28 cellular contexts compared by ENCODE assay signal in genomic region chr22:48438096-48438495, GRCh38.
"Had no signal": no experiment of that assay in that cellular context is flagged by ENCODE, and none has a peak within 500 bp of the region (broad histone marks: within the 10 kb centered on the region; RNA-seq: fewer than 3 reads in every experiment).

No MANE protein-coding gene starts in this region.

- H3K4me2 ChIP-seq: SK-N-SH had no signal

- H3K9me2 ChIP-seq: SK-N-SH had no signal

- H3K4me3 Mint-ChIP-seq: activated CD4-positive, alpha-beta T cell treated with anti-CD3 and anti-CD28 coated beads for 36 hours; activated CD4-positive, alpha-beta T cell treated with anti-CD3 and anti-CD28 coated beads, Interleukin-2, amount 10 ng/mL, durations not matched to agents 7 days and 5 days; activated CD8-positive, alpha-beta T cell treated with anti-CD3 and anti-CD28 coated beads, Interleukin-2, amount 10 ng/mL, durations not matched to agents 7 days and 5 days; activated naive CD4-positive, alpha-beta T cell treated with anti-CD3 and anti-CD28 coated beads for 36 hours; activated T-cell treated with anti-CD3 and anti-CD28 coated beads, Interleukin-2, amount 50 U/mL, for 24 hours; brain; T-helper 1 cell treated with Interleukin-12 subunit alpha and Interleukin-12 subunit beta and Interleukin-4 antibody, amounts not matched to agents 30 μg/mL and 1 μg/mL, for 36 hours; T-helper 2 cell treated with Interferon-gamma antibody and Interleukin-4, amounts not matched to agents 5 μg/mL and 100 μg/mL, for 36 hours had no signal

- H3K27me3 ChIP-seq: adrenal gland had no signal

- H3K4me1 Mint-ChIP-seq: activated CD4-positive, alpha-beta T cell treated with anti-CD3 and anti-CD28 coated beads for 36 hours; activated CD4-positive, alpha-beta T cell treated with anti-CD3 and anti-CD28 coated beads, Interleukin-2, amount 10 ng/mL, durations not matched to agents 7 days and 5 days had no signal

- H3K36me3 ChIP-seq: adrenal gland, SJCRH30 had no signal

- H3K27ac ChIP-seq: adrenal gland, SJCRH30 had no signal

- H3K9me3 Mint-ChIP-seq: activated CD4-positive, alpha-beta T cell treated with anti-CD3 and anti-CD28 coated beads, Interleukin-2, amount 10 ng/mL, durations not matched to agents 7 days and 5 days; activated naive CD4-positive, alpha-beta T cell treated with anti-CD3 and anti-CD28 coated beads for 36 hours; activated naive CD4-positive, alpha-beta T cell treated with anti-CD3 and anti-CD28 coated beads, Interleukin-2, amount 50 U/mL, for 72 hours; activated T-cell treated with anti-CD3 and anti-CD28 coated beads, Interleukin-2, amount 50 U/mL, for 24 hours; T-helper 1 cell treated with Interleukin-12 subunit alpha and Interleukin-12 subunit beta and Interleukin-4 antibody, amounts not matched to agents 30 μg/mL and 1 μg/mL, for 36 hours; T-helper 2 cell treated with Interferon-gamma antibody and Interleukin-4, amounts not matched to agents 5 μg/mL and 100 μg/mL, for 36 hours had no signal

- H3K9me3 ChIP-seq: adrenal gland, SJCRH30, SK-N-SH had no signal

- H3K27ac Mint-ChIP-seq: activated CD4-positive, alpha-beta T cell treated with anti-CD3 and anti-CD28 coated beads for 36 hours; activated CD4-positive, alpha-beta T cell treated with anti-CD3 and anti-CD28 coated beads, Interleukin-2, amount 10 ng/mL, durations not matched to agents 7 days and 5 days; activated CD8-positive, alpha-beta T cell treated with anti-CD3 and anti-CD28 coated beads, Interleukin-2, amount 10 ng/mL, durations not matched to agents 7 days and 5 days; activated naive CD4-positive, alpha-beta T cell treated with anti-CD3 and anti-CD28 coated beads for 36 hours; activated naive CD4-positive, alpha-beta T cell treated with anti-CD3 and anti-CD28 coated beads, Interleukin-2, amount 50 U/mL, for 72 hours; activated T-cell treated with anti-CD3 and anti-CD28 coated beads, Interleukin-2, amount 50 U/mL, for 24 hours; brain; T-helper 1 cell treated with Interleukin-12 subunit alpha and Interleukin-12 subunit beta and Interleukin-4 antibody, amounts not matched to agents 30 μg/mL and 1 μg/mL, for 36 hours; T-helper 2 cell treated with Interferon-gamma antibody and Interleukin-4, amounts not matched to agents 5 μg/mL and 100 μg/mL, for 36 hours had no signal

- DNase-seq: activated CD4-positive, alpha-beta T cell treated with anti-CD3 and anti-CD28 coated beads for 36 hours; activated CD4-positive, alpha-beta T cell treated with anti-CD3 and anti-CD28 coated beads, Interleukin-2, amount 10 ng/mL, durations not matched to agents 7 days and 5 days; activated CD4-positive, alpha-beta T cell treated with anti-CD3 and anti-CD28 coated beads, Interleukin-2, amount 50 U/mL, for 48 hours; activated CD8-positive, alpha-beta T cell treated with anti-CD3 and anti-CD28 coated beads, Interleukin-2, amount 10 ng/mL, durations not matched to agents 7 days and 5 days; activated gamma-delta T cell; activated naive CD4-positive, alpha-beta T cell treated with anti-CD3 and anti-CD28 coated beads for 36 hours; activated T-cell treated with anti-CD3 and anti-CD28 coated beads, Interleukin-2, amount 50 U/mL, for 24 hours; adrenal gland; anterior cingulate cortex; central memory CD4-positive, alpha-beta T cell; NCI-H1092 treated with DMSO at 0.1 percent for 48 hours; NCI-H1436; NCI-H1694; NCI-H1930; NCI-H2081 treated with DMSO at 0.1 percent for 48 hours; NCI-H345; NCI-H524 treated with DMSO at 0.1 percent for 48 hours; SHP77; SJCRH30; SK-N-SH had no signal

- H3K9ac ChIP-seq: SK-N-SH had no signal

- ATAC-seq: activated CD4-positive, alpha-beta T cell treated with anti-CD3 and anti-CD28 coated beads for 36 hours; activated CD4-positive, CD25-positive, alpha-beta regulatory T cell treated with anti-CD3 and anti-CD28 coated beads, Interleukin-2, amount 50 U/mL, for 24 hours; activated CD8-positive, alpha-beta T cell treated with anti-CD3 and anti-CD28 coated beads, Interleukin-2, amount 10 ng/mL, durations not matched to agents 7 days and 5 days; activated naive CD4-positive, alpha-beta T cell treated with anti-CD3 and anti-CD28 coated beads, Interleukin-2, amount 50 U/mL, for 72 hours; K562; Panc1 had no signal

- H3K27me3 Mint-ChIP-seq: activated CD4-positive, alpha-beta T cell treated with anti-CD3 and anti-CD28 coated beads for 36 hours; activated CD4-positive, alpha-beta T cell treated with anti-CD3 and anti-CD28 coated beads, Interleukin-2, amount 10 ng/mL, durations not matched to agents 7 days and 5 days; activated T-cell treated with anti-CD3 and anti-CD28 coated beads, Interleukin-2, amount 50 U/mL, for 24 hours had no signal

- H3K4me3 ChIP-seq: adrenal gland, K562, SJCRH30 had no signal

- FAIRE-seq: K562, TTC549 had no signal

- H3K36me3 Mint-ChIP-seq: activated naive CD4-positive, alpha-beta T cell treated with anti-CD3 and anti-CD28 coated beads, Interleukin-2, amount 50 U/mL, for 72 hours; brain had no signal

- H3K4me1 ChIP-seq: adrenal gland, SJCRH30 had no signal
